In the genomic region with DNA sequence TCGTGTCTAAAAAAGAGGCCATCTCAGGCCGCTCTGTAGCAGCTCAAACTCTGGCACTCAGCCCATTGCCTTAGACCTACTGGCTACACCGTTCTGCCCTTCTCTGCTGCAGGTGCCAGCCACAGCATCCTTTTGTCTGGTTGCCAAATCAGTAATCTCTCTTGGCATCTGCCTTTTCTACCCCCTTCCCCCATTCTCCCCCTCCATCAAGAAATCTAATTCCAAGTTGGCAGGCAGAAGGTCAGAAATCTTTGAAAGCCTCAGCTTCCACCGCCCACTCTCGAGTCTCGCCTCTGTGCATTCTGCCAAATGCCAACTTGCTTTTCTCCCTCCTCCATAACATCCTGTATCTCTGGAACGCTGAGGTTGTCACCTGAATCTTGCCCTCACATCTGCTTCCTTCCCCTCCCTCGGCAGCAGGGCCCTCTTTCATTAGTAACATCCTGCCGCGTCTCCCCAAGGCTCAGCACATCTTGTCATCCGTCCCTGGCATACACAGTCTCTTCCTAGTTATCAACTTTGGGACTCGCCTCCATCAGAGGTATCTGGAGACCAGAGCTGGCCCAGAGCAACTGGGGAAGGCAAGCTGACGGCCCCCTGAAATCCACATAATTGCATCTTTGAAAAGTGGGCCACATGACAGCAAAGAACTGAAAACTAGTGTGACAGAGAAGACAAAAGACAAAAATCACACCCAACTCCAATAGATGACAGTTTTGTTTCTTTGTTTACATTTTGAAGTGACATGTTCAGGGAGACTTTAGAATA, we compare ENCODE assay signal across 9 cellular contexts.
DNase-seq lines count a peak whose midpoint lies in the region; ATAC-seq and TF ChIP-seq lines count a peak whose summit lies in the region.
"Had no signal": no experiment of that assay in that cellular context is flagged by ENCODE, and none has a peak within 500 bp of the region (broad histone marks: within the 10 kb centered on the region; RNA-seq: fewer than 3 reads in every experiment).

No MANE protein-coding gene starts in this region.

- POLR2A ChIA-PET in activated CD8-positive, alpha-beta T cell treated with anti-CD3 and anti-CD28 coated beads, Interleukin-2, amount 10 ng/mL, durations not matched to agents 7 days and 5 days (lab: Charles Lee): no interaction called here

- peaks cover 12% of the 10 kb centered on the region for H3K27me3 Mint-ChIP-seq in activated CD8-positive, alpha-beta T cell treated with anti-CD3 and anti-CD28 coated beads, Interleukin-2, amount 10 ng/mL, durations not matched to agents 7 days and 5 days (ENCODE audit: low read depth)

- H3K27me3 ChIP-seq in BLaER1 (no peaks in the 10 kb centered on the region), uterus (no peaks in the 10 kb centered on the region)

- no peaks in the 10 kb centered on the region for H3K36me3 Mint-ChIP-seq in activated CD8-positive, alpha-beta T cell treated with anti-CD3 and anti-CD28 coated beads, Interleukin-2, amount 10 ng/mL, durations not matched to agents 7 days and 5 days (ENCODE audit: low read depth)

- H3K27ac ChIP-seq in BLaER1 (no peak overlapping the region), uterus (no peak overlapping the region)
- H3K27ac ChIP-seq: HL-60 had no signal

- peak overlapping the region; percentile 1 for H3K27ac Mint-ChIP-seq in activated CD8-positive, alpha-beta T cell treated with anti-CD3 and anti-CD28 coated beads, Interleukin-2, amount 10 ng/mL, durations not matched to agents 7 days and 5 days

- no peak for TF ChIP-seq POLR2A in uterus (IDR thresholded peaks at IDR 0.05)

- CTCF ChIA-PET in activated CD8-positive, alpha-beta T cell treated with anti-CD3 and anti-CD28 coated beads, Interleukin-2, amount 10 ng/mL, durations not matched to agents 7 days and 5 days (lab: Charles Lee): interaction anchor here (0.6 to 1.9 kb wide), 15 partner anchors 8 to 1386 kb away, joined by 3 to 10 read pairs (median 3); no protein-coding TSS in a partner anchor

- peak overlapping the region; percentile 41 for H3K4me2 ChIP-seq in BLaER1

- H3K4me1 Mint-ChIP-seq in activated CD8-positive, alpha-beta T cell treated with anti-CD3 and anti-CD28 coated beads, Interleukin-2, amount 10 ng/mL, durations not matched to agents 7 days and 5 days (ENCODE audit: low read depth): peaks cover 12% of the 10 kb centered on the region

- H3K4me3 ChIP-seq in BLaER1 (no peak overlapping the region), uterus (no peak overlapping the region)

- ATAC-seq in activated CD8-positive, alpha-beta T cell treated with anti-CD3 and anti-CD28 coated beads, Interleukin-2, amount 10 ng/mL, durations not matched to agents 7 days and 5 days: no peak
- no peak for ATAC-seq in GM21381 (IDR thresholded peaks at IDR 0.05; ENCODE audit: unreplicated experiment)

- no peaks in the 10 kb centered on the region for H3K9me3 Mint-ChIP-seq in activated CD8-positive, alpha-beta T cell treated with anti-CD3 and anti-CD28 coated beads, Interleukin-2, amount 10 ng/mL, durations not matched to agents 7 days and 5 days (ENCODE audit: insufficient read depth)

- no peak overlapping the region; the same call in 1 of the 2 replicates for H3K9ac ChIP-seq in BLaER1

- intact Hi-C loops in uterus (cut with DNase I; ENCODE audit: low total_unique reads): no loop called here

- H3K4me1 ChIP-seq in BLaER1: peaks cover 28% of the 10 kb centered on the region
- H3K4me1 ChIP-seq in uterus: peaks cover 0 to 9% of the 10 kb centered on the region in 2 donors

- peak; percentile 96 for DNase-seq in NCI-H1105 (lab: John Stamatoyannopoulos, UW)
- DNase-seq in activated CD8-positive, alpha-beta T cell treated with anti-CD3 and anti-CD28 coated beads, Interleukin-2, amount 10 ng/mL, durations not matched to agents 7 days and 5 days: no peak
- DNase-seq in lung microvascular endothelial cell (ENCODE audit: low read depth in 2 of 2): peak; percentile 12 to 17
- no peak for DNase-seq in COLO668 (lab: John Stamatoyannopoulos, UW; ENCODE audit: unreplicated experiment)
- no peak for DNase-seq in uterus
- DNase-seq in CD1c-positive myeloid dendritic cell (ENCODE audit: extremely low spot score): no peak

- H3K36me3 ChIP-seq in BLaER1: no peaks in the 10 kb centered on the region
- no peaks in the 10 kb centered on the region for H3K36me3 ChIP-seq in uterus

- no peaks in the 10 kb centered on the region for H4K20me1 ChIP-seq in BLaER1

- H3K9me3 ChIP-seq in BLaER1 (no peaks in the 10 kb centered on the region), uterus (no peaks in the 10 kb centered on the region)

- TF ChIP-seq CTCF in uterus (IDR thresholded peaks at IDR 0.05): no peak

- H3K4me3 Mint-ChIP-seq in activated CD8-positive, alpha-beta T cell treated with anti-CD3 and anti-CD28 coated beads, Interleukin-2, amount 10 ng/mL, durations not matched to agents 7 days and 5 days: no peak overlapping the region

Comparison
In these comparisons a context has a peak if more than half of its experiments do, and no peak if none do; other contexts are left out.
1. DNase-seq: peak in NCI-H1105 (single experiment) and lung microvascular endothelial cell (2 of 2); none in activated CD8-positive, alpha-beta T cell treated with anti-CD3 and anti-CD28 coated beads, Interleukin-2, amount 10 ng/mL, durations not matched to agents 7 days and 5 days (single experiment), COLO668 (single experiment), uterus (0 of 2) and CD1c-positive myeloid dendritic cell (single experiment).